ENCODE assay signal across 8 cellular contexts in genomic region chr12:68932123-68932700, GRCh38. TPM values are rescaled to one million over a fixed set of nuclear protein-coding genes. Genes with fewer than 3 reads are reported as not detected.
A peak's percentile ranks its signal among the peaks of the same experiment; 100 is the strongest.
DNase-seq lines count a peak whose midpoint lies in the region; ATAC-seq and TF ChIP-seq lines count a peak whose summit lies in the region.

No MANE protein-coding gene starts in this region.

- H3K4me1 Mint-ChIP-seq in IgD-negative memory B cell (peaks cover 6 to 10% (median 9%) of the 10 kb centered on the region in 3 donors), immature natural killer cell (peaks cover 9 to 10% of the 10 kb centered on the region in 2 donors)
- peaks cover 9% of the 10 kb centered on the region for H3K4me1 Mint-ChIP-seq in stimulated activated effector memory CD8-positive, alpha-beta T cell treated with anti-CD3 and anti-CD28 coated beads, Interleukin-12 subunit alpha, Interleukin-12 subunit beta, amount 100 ng/mL, for 72 hours

- H3K27ac Mint-ChIP-seq in IgD-negative memory B cell (peak overlapping the region in 2 of 3 donors; percentile 1 to 34), immature natural killer cell (no peak overlapping the region)
- no peak overlapping the region for H3K27ac Mint-ChIP-seq in stimulated activated effector memory CD8-positive, alpha-beta T cell treated with anti-CD3 and anti-CD28 coated beads, Interleukin-12 subunit alpha, Interleukin-12 subunit beta, amount 100 ng/mL, for 72 hours

- H3K9me3 Mint-ChIP-seq in IgD-negative memory B cell (no peaks in the 10 kb centered on the region), immature natural killer cell (peaks cover 0 to 5% (median 0%) of the 10 kb centered on the region in 6 donors)
- H3K9me3 Mint-ChIP-seq in stimulated activated effector memory CD8-positive, alpha-beta T cell treated with anti-CD3 and anti-CD28 coated beads, Interleukin-12 subunit alpha, Interleukin-12 subunit beta, amount 100 ng/mL, for 72 hours = no peaks in the 10 kb centered on the region

- peaks cover 3% of the 10 kb centered on the region in 2 donors for H3K4me1 ChIP-seq in ascending aorta

- H3K27me3 Mint-ChIP-seq in IgD-negative memory B cell = peaks cover 5% of the 10 kb centered on the region
- H3K27me3 Mint-ChIP-seq in immature natural killer cell (ENCODE audit: low read depth in 3 of 3) = peaks cover 6 to 29% (median 6%) of the 10 kb centered on the region in 3 donors

- H3K4me3 Mint-ChIP-seq in IgD-negative memory B cell = peak overlapping the region; percentile 84 to 95 (median 90)
- H3K4me3 Mint-ChIP-seq in immature natural killer cell = peak overlapping the region; percentile 75 to 89 (median 82)
- H3K4me3 Mint-ChIP-seq in stimulated activated effector memory CD8-positive, alpha-beta T cell treated with anti-CD3 and anti-CD28 coated beads, Interleukin-12 subunit alpha, Interleukin-12 subunit beta, amount 100 ng/mL, for 72 hours = peak overlapping the region; percentile 71

- no peaks in the 10 kb centered on the region for H3K27me3 ChIP-seq in ascending aorta

- peaks cover 2% of the 10 kb centered on the region for H3K36me3 Mint-ChIP-seq in IgD-negative memory B cell
- H3K36me3 Mint-ChIP-seq in immature natural killer cell = no peaks in the 10 kb centered on the region
- no peaks in the 10 kb centered on the region for H3K36me3 Mint-ChIP-seq in stimulated activated effector memory CD8-positive, alpha-beta T cell treated with anti-CD3 and anti-CD28 coated beads, Interleukin-12 subunit alpha, Interleukin-12 subunit beta, amount 100 ng/mL, for 72 hours

- no peaks in the 10 kb centered on the region for H3K36me3 ChIP-seq in ascending aorta

- peak overlapping the region; percentile 62 for H3K4me3 ChIP-seq in GM12864 (ENCODE audit: low read depth, low read length)
- H3K4me3 ChIP-seq in ascending aorta = peak overlapping the region; percentile 63 to 78

- no peaks in the 10 kb centered on the region for H3K9me3 ChIP-seq in ascending aorta

- no peak overlapping the region for H3K27ac ChIP-seq in ascending aorta

- TF ChIP-seq CTCF in GM12864 (IDR thresholded peaks at IDR 0.05; ENCODE audit: low read depth, low read length, missing control alignments) (no peak), ascending aorta (IDR thresholded peaks at IDR 0.05) (no peak)

- DNase-seq in GM12864 (ENCODE audit: low read depth) (no peak), ascending aorta (ENCODE audit: low spot score in 2 of 2) (no peak), immature natural killer cell (peak in 1 of 3 donors; percentile 1), EL (no peak), KG1 (lab: John Stamatoyannopoulos, UW) (no peak)
- DNase-seq in stimulated activated effector memory CD8-positive, alpha-beta T cell treated with anti-CD3 and anti-CD28 coated beads, Interleukin-12 subunit alpha, Interleukin-12 subunit beta, amount 100 ng/mL, for 72 hours (ENCODE audit: low spot score in 2 of 2) = no peak

- intact Hi-C loops in ascending aorta (cut with DNase I) = no loop called here

- peak; percentile 50 for ATAC-seq in GM21529 (IDR thresholded peaks at IDR 0.05; ENCODE audit: unreplicated experiment)
- peak; percentile 43 for ATAC-seq in stimulated activated effector memory CD8-positive, alpha-beta T cell treated with anti-CD3 and anti-CD28 coated beads, Interleukin-12 subunit alpha, Interleukin-12 subunit beta, amount 100 ng/mL, for 72 hours

RNA-seq across cellular contexts. Expression of gene CPM, which starts 0.8 kb away (rescaled TPM):
- 5.8 TPM for polyA plus RNA-seq in IgD-negative memory B cell
- 48.1 TPM for total RNA-seq in ascending aorta
- polyA plus RNA-seq in immature natural killer cell = under 1 TPM in 2 of 3 donors, not detected in 1; 0.06 to 0.69 TPM

Comparison
In these comparisons a context has a peak if more than half of its experiments do, and no peak if none do; other contexts are left out.
1. H3K27ac Mint-ChIP-seq: peak in IgD-negative memory B cell (2 of 3); none in immature natural killer cell (0 of 6) and stimulated activated effector memory CD8-positive, alpha-beta T cell treated with anti-CD3 and anti-CD28 coated beads, Interleukin-12 subunit alpha, Interleukin-12 subunit beta, amount 100 ng/mL, for 72 hours (single experiment).
2. Peak in every context shown above with its lines, with median percentiles within 50 percentile points of each other: H3K4me3 Mint-ChIP-seq.